Comparison of ENCODE assay signal across 8 cellular contexts in genomic region chr11:118911113-118911879, GRCh38. TPM values are rescaled to one million over a fixed set of nuclear protein-coding genes. Genes with fewer than 3 reads are reported as not detected.
DNase-seq lines count a peak whose midpoint lies in the region; ATAC-seq and TF ChIP-seq lines count a peak whose summit lies in the region.

No MANE protein-coding gene starts in this region.

- H3K4me1 ChIP-seq in adrenal gland (replicated peaks in 1 of 2) = peaks cover 76 to 89% of the 10 kb centered on the region in 2 donors
- peaks cover 95% of the 10 kb centered on the region for H3K4me1 ChIP-seq in stomach smooth muscle (ENCODE audit: control insufficient read depth, insufficient read depth, low read length)

- peaks cover 8% of the 10 kb centered on the region for H3K36me3 Mint-ChIP-seq in activated CD8-positive, alpha-beta memory T cell treated with anti-CD3 and anti-CD28 coated beads, Interleukin-2, amount 10 ng/mL, durations not matched to agents 7 days and 5 days

- intact Hi-C loops in adrenal gland (cut with DNase I) = loop anchor here in 1 of 2 donors (2.0 kb wide), 1 partner anchor 14 kb away; the partner anchor contains the start of gene BCL9L

- TF ChIP-seq POLR2A in adrenal gland (IDR thresholded peaks at IDR 0.05) = no peak

- H3K9ac ChIP-seq in stomach smooth muscle (ENCODE audit: low read length in 2 of 2) = peak overlapping the region; percentile 51 to 80

- H3K4me1 Mint-ChIP-seq in activated CD8-positive, alpha-beta memory T cell treated with anti-CD3 and anti-CD28 coated beads, Interleukin-2, amount 10 ng/mL, durations not matched to agents 7 days and 5 days = peaks cover 65% of the 10 kb centered on the region

- H3K27me3 ChIP-seq in adrenal gland = no peaks in the 10 kb centered on the region
- H3K27me3 ChIP-seq in kidney epithelial cell (ENCODE audit: control insufficient read depth, insufficient read depth, low read length) = no peaks in the 10 kb centered on the region
- H3K27me3 ChIP-seq in stomach smooth muscle (ENCODE audit: control insufficient read depth in 1 of 2, insufficient read depth in 2 of 2, low read length in 2 of 2) = no peaks in the 10 kb centered on the region

- H3K27me3 Mint-ChIP-seq in activated CD8-positive, alpha-beta memory T cell treated with anti-CD3 and anti-CD28 coated beads, Interleukin-2, amount 10 ng/mL, durations not matched to agents 7 days and 5 days = no peaks in the 10 kb centered on the region

- DNase-seq in activated CD8-positive, alpha-beta memory T cell treated with anti-CD3 and anti-CD28 coated beads, Interleukin-2, amount 10 ng/mL, durations not matched to agents 7 days and 5 days = no peak
- no peak for DNase-seq in activated CD8-positive, alpha-beta memory T cell treated with anti-CD3 and anti-CD28 coated beads, Interleukin-2, amount 50 U/mL, for 48 hours
- peak in 5 of 7 donors; percentile 40 to 57 (median 51) for DNase-seq in adrenal gland
- no peak for DNase-seq in kidney epithelial cell (ENCODE audit: low read depth)
- no peak for DNase-seq in NOMO-1 treated with dmso at 0.1 percent for 144 hours (lab: John Stamatoyannopoulos, UW; ENCODE audit: unreplicated experiment)
- no peak for DNase-seq in foreskin melanocyte
- no peak for DNase-seq in NCI-H146 (lab: John Stamatoyannopoulos, UW)

- TF ChIP-seq CTCF in adrenal gland (IDR thresholded peaks at IDR 0.05) = no peak
- no peak for TF ChIP-seq CTCF in kidney epithelial cell (IDR thresholded peaks at IDR 0.05; ENCODE audit: insufficient read depth, low read length, poor library complexity, severe bottlenecking)

- peak overlapping the region; percentile 93 for H3K27ac Mint-ChIP-seq in activated CD8-positive, alpha-beta memory T cell treated with anti-CD3 and anti-CD28 coated beads, Interleukin-2, amount 10 ng/mL, durations not matched to agents 7 days and 5 days

- H3K4me3 ChIP-seq in adrenal gland (peak overlapping the region in 1 of 4 donors; percentile 57), kidney epithelial cell (ENCODE audit: low read depth, low read length) (peak overlapping the region; percentile 32), stomach smooth muscle (ENCODE audit: low read length in 2 of 2) (peak overlapping the region; percentile 59 to 67)

- CTCF ChIA-PET in activated CD8-positive, alpha-beta memory T cell treated with anti-CD3 and anti-CD28 coated beads, Interleukin-2, amount 10 ng/mL, durations not matched to agents 7 days and 5 days (lab: Charles Lee) = interaction anchor here (0.6 to 4.7 kb wide), 7 partner anchors 34 to 221 kb away, joined by 3 to 34 read pairs (median 12); partner anchors contain the start of genes DDX6, SLC37A4 and UPK2

- H3K4me3 Mint-ChIP-seq in activated CD8-positive, alpha-beta memory T cell treated with anti-CD3 and anti-CD28 coated beads, Interleukin-2, amount 10 ng/mL, durations not matched to agents 7 days and 5 days = peak overlapping the region; percentile 61

- 21 to 28% (median 24%) methylated on average over 8 to 21 of the region's 21 CpGs for WGBS in adrenal gland, 4 donors

- H3K9me3 ChIP-seq in adrenal gland (replicated peaks in 1 of 3) (no peaks in the 10 kb centered on the region), stomach smooth muscle (ENCODE audit: control insufficient read depth in 2 of 2, low read length in 2 of 2) (no peaks in the 10 kb centered on the region)

- no peaks in the 10 kb centered on the region for H3K9me3 Mint-ChIP-seq in activated CD8-positive, alpha-beta memory T cell treated with anti-CD3 and anti-CD28 coated beads, Interleukin-2, amount 10 ng/mL, durations not matched to agents 7 days and 5 days (ENCODE audit: low read depth)

- peaks cover 0 to 12% of the 10 kb centered on the region in 2 donors for H3K36me3 ChIP-seq in adrenal gland (replicated peaks in 1 of 2)
- H3K36me3 ChIP-seq in kidney epithelial cell (ENCODE audit: control insufficient read depth, insufficient read depth, low read length) = no peaks in the 10 kb centered on the region
- peaks cover under 1 to 11% of the 10 kb centered on the region in 2 donors for H3K36me3 ChIP-seq in stomach smooth muscle (ENCODE audit: control insufficient read depth in 2 of 2, insufficient read depth in 2 of 2, low read length in 2 of 2)

- H3K27ac ChIP-seq in adrenal gland (peak overlapping the region; percentile 87 to 98 (median 93)), stomach smooth muscle (ENCODE audit: low read length) (peak overlapping the region; percentile 89)

- ATAC-seq in activated CD8-positive, alpha-beta memory T cell treated with anti-CD3 and anti-CD28 coated beads, Interleukin-2, amount 10 ng/mL, durations not matched to agents 7 days and 5 days = no peak

RNA-seq across cellular contexts. Expression of gene BCL9L, which starts 14.4 kb away (rescaled TPM):
- total RNA-seq in activated CD8-positive, alpha-beta memory T cell treated with anti-CD3 and anti-CD28 coated beads, Interleukin-2, amount 10 ng/mL, durations not matched to agents 7 days and 5 days = 10 to 100 TPM; 33.9 to 44.0 TPM
- 100 to 1,000 TPM in 2 of 8 donors, 10 to 100 TPM in 6; 32.2 to 108 (median 60.5) TPM for total RNA-seq in adrenal gland
- 10 to 100 TPM in 2 of 3 donors, 1 to 10 TPM in 1; 7.8 to 47.7 (median 18.3) TPM for polyA plus RNA-seq in adrenal gland
- total RNA-seq in kidney epithelial cell = 48.3 and 51.9 TPM in 2 replicates

RNA-seq across cellular contexts. Expression of gene CXCR5, which starts 27.6 kb away (rescaled TPM):
- total RNA-seq in activated CD8-positive, alpha-beta memory T cell treated with anti-CD3 and anti-CD28 coated beads, Interleukin-2, amount 10 ng/mL, durations not matched to agents 7 days and 5 days = under 1 TPM in 1 of 2 experiments, not detected in 1; 0.30 TPM
- total RNA-seq in adrenal gland (under 1 TPM in 3 of 8 donors, not detected in 5; 0.04 to 0.11 (median 0.10) TPM), kidney epithelial cell (under 0.01 and 0.14 TPM in 2 replicates)
- polyA plus RNA-seq in adrenal gland = under 1 TPM in 2 of 3 donors, not detected in 1; 0.24 to 0.27 TPM

RNA-seq across cellular contexts. Expression of gene UPK2, which starts 44.8 kb away (rescaled TPM):
- total RNA-seq in activated CD8-positive, alpha-beta memory T cell treated with anti-CD3 and anti-CD28 coated beads, Interleukin-2, amount 10 ng/mL, durations not matched to agents 7 days and 5 days = not detected
- not detected for total RNA-seq in adrenal gland
- 1 to 10 TPM in 1 of 3 donors, under 1 TPM in 1, not detected in 1; 0.64 to 1.0 TPM for polyA plus RNA-seq in adrenal gland
- total RNA-seq in kidney epithelial cell = 0.25 TPM in 1 of 2 replicates, not detected in the other

Comparison
In these comparisons a context has a peak if more than half of its experiments do, and no peak if none do; other contexts are left out.
1. DNase-seq: peak in adrenal gland (5 of 7); none in activated CD8-positive, alpha-beta memory T cell treated with anti-CD3 and anti-CD28 coated beads, Interleukin-2, amount 10 ng/mL, durations not matched to agents 7 days and 5 days (single experiment), activated CD8-positive, alpha-beta memory T cell treated with anti-CD3 and anti-CD28 coated beads, Interleukin-2, amount 50 U/mL, for 48 hours (single experiment), kidney epithelial cell (single experiment), NOMO-1 treated with dmso at 0.1 percent for 144 hours (single experiment), foreskin melanocyte (single experiment) and NCI-H146 (single experiment).